ENCODE assay signal across 9 cellular contexts in genomic region chr2:74080346-74080745, GRCh38.
DNase-seq lines count a peak whose midpoint lies in the region; ATAC-seq and TF ChIP-seq lines count a peak whose summit lies in the region.
"Had no signal": no experiment of that assay in that cellular context is flagged by ENCODE, and none has a peak within 500 bp of the region (broad histone marks: within the 10 kb centered on the region; RNA-seq: fewer than 3 reads in every experiment).

No MANE protein-coding gene starts in this region.

- no peaks in the 10 kb centered on the region for H3K9me3 ChIP-seq in osteoblast (ENCODE audit: low read depth, low read length)

- DNase-seq in HFFc6: no peak
- DNase-seq in RPMI8226: peak; percentile 62
- DNase-seq in osteoblast (ENCODE audit: insufficient read length, low spot score, missing footprints): no peak
- no peak for DNase-seq in NCI-H446 (lab: John Stamatoyannopoulos, UW)
- no peak for DNase-seq in activated naive CD4-positive, alpha-beta T cell treated with anti-CD3 and anti-CD28 coated beads, Interleukin-2, amount 50 U/mL, for 16 hours
- no peak for DNase-seq in HuH-7.5 (ENCODE audit: low spot score)
- DNase-seq in superior temporal gyrus (ENCODE audit: extremely low spot score): no peak
- DNase-seq: activated effector memory CD4-positive, alpha-beta T cell treated with anti-CD3 and anti-CD28 coated beads, Interleukin-2, amount 50 U/mL, for 16 hours had no signal

- H3K9me3 Mint-ChIP-seq in HFFc6: no peaks in the 10 kb centered on the region

- peaks cover 16% of the 10 kb centered on the region for H3K4me1 ChIP-seq in osteoblast (ENCODE audit: insufficient read depth, low read length)

- peaks cover 7% of the 10 kb centered on the region for H3K36me3 ChIP-seq in osteoblast (ENCODE audit: insufficient read depth, low read length)

- no peak overlapping the region for H2AFZ ChIP-seq in osteoblast (ENCODE audit: low read length)

- peak overlapping the region; percentile 30 for H3K4me3 ChIP-seq in osteoblast (ENCODE audit: insufficient read depth, low read length)

- peak overlapping the region; percentile 37; the same call in 1 of the 2 replicates for H3K27ac Mint-ChIP-seq in HFFc6

- no peaks in the 10 kb centered on the region for H3K36me3 Mint-ChIP-seq in HFFc6 (ENCODE audit: low read depth)

- peaks cover 3% of the 10 kb centered on the region for H4K20me1 ChIP-seq in osteoblast (ENCODE audit: insufficient read depth, low read length)

- no peak overlapping the region for H3K4me3 Mint-ChIP-seq in HFFc6

- H3K27me3 ChIP-seq in osteoblast (ENCODE audit: insufficient read depth, low read length): no peaks in the 10 kb centered on the region

- peak overlapping the region; percentile 45 for H3K4me2 ChIP-seq in osteoblast (ENCODE audit: insufficient read depth, low read length)

- TF ChIP-seq CTCF in HFFc6 (IDR thresholded peaks at IDR 0.05) (no peak), osteoblast (IDR thresholded peaks at IDR 0.05; ENCODE audit: extremely low read depth, low read depth, low read length) (no peak)

- H3K4me1 Mint-ChIP-seq in HFFc6 (ENCODE audit: low read depth): peaks cover 33% of the 10 kb centered on the region

- no peak overlapping the region for H3K27ac ChIP-seq in osteoblast (ENCODE audit: low read depth, low read length)

- peak; percentile 5 for ATAC-seq in GM18519 (IDR thresholded peaks at IDR 0.05; ENCODE audit: low FRiP score, unreplicated experiment)

- no peaks in the 10 kb centered on the region for H3K27me3 Mint-ChIP-seq in HFFc6 (ENCODE audit: insufficient read depth)

- no peaks in the 10 kb centered on the region for H3K79me2 ChIP-seq in osteoblast (ENCODE audit: insufficient read depth, low read length)
